In the genomic region with DNA sequence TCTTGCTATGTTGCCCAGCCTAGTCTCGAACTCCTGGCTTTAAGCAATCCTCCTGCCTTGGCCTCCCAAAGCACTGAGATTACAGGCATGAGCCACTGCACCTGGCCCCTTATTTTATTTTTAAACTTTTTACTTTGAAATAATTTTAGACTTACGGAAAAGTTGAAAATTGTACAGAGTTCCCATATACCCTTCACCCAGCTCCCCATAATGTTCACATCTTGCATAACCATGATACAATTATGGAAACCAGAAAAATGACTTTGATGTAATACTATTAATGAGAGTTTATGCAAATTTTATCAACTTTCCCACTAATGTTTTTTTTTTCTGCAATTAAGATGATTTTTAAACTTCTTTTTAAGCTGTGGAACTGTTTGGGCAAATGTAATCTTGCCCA, we compare ENCODE assay signal across 1 cellular context.
"Had no signal": no experiment of that assay in that cellular context is flagged by ENCODE, and none has a peak within 500 bp of the region (broad histone marks: within the 10 kb centered on the region; RNA-seq: fewer than 3 reads in every experiment).

No MANE protein-coding gene starts in this region.

- ATAC-seq: GM12878 had no signal

- H3K4me3 ChIP-seq: GM12878 had no signal
